ENCODE assay signal across 22 cellular contexts in genomic region chr11:125128450-125128849, GRCh38. TPM values are rescaled to one million over a fixed set of nuclear protein-coding genes. Genes with fewer than 3 reads are reported as not detected.
A peak's percentile ranks its signal among the peaks of the same experiment; 100 is the strongest.
DNase-seq lines count a peak whose midpoint lies in the region; ATAC-seq and TF ChIP-seq lines count a peak whose summit lies in the region.
"Had no signal": no experiment of that assay in that cellular context is flagged by ENCODE, and none has a peak within 500 bp of the region (broad histone marks: within the 10 kb centered on the region; RNA-seq: fewer than 3 reads in every experiment).

No MANE protein-coding gene starts in this region.

- H3K4me1 Mint-ChIP-seq in activated T-cell treated with anti-CD3 and anti-CD28 coated beads, Interleukin-2, amount 50 U/mL, for 72 hours (ENCODE audit: low read depth) = peaks cover 8% of the 10 kb centered on the region
- peaks cover 7% of the 10 kb centered on the region for H3K4me1 Mint-ChIP-seq in activated T-cell treated with anti-CD3 and anti-CD28 coated beads, Interleukin-2, amount 50 U/mL, for 24 hours (ENCODE audit: low read depth)

- intact Hi-C loops in left colon (cut with DNase I, micrococcal nuclease) = no loop called here

- H3K9me3 ChIP-seq in adipocyte (ENCODE audit: control insufficient read depth, low read length) = no peaks in the 10 kb centered on the region
- H3K9me3 ChIP-seq: lower lobe of right lung, prostate gland had no signal

- H3K4me3 ChIP-seq in adipocyte (ENCODE audit: low read length) (no peak overlapping the region), fibroblast of pulmonary artery (replicated peaks; ENCODE audit: low read depth, low read length) (no peak overlapping the region)
- H3K4me3 ChIP-seq: lower lobe of right lung, PC-9, prostate gland had no signal

- TF ChIP-seq CTCF in fibroblast of pulmonary artery (IDR thresholded peaks at IDR 0.05; ENCODE audit: low read length, missing control alignments) = no peak

- DNase-seq in activated T-cell treated with anti-CD3 and anti-CD28 coated beads, Interleukin-2, amount 50 U/mL, for 72 hours = no peak
- no peak for DNase-seq in activated T-cell treated with anti-CD3 and anti-CD28 coated beads, Interleukin-2, amount 50 U/mL, for 24 hours
- peak; percentile 66 for DNase-seq in adipocyte (ENCODE audit: low read depth)
- DNase-seq in fibroblast of pulmonary artery (ENCODE audit: low read depth) = peak; percentile 55
- peak; percentile 72 for DNase-seq in stromal cell of bone marrow (ENCODE audit: low read depth)
- no peak for DNase-seq in H4 (ENCODE audit: low spot score)
- DNase-seq in left colon = no peak
- DNase-seq: 8988T; activated CD4-positive, alpha-beta T cell treated with anti-CD3 and anti-CD28 coated beads, Interleukin-2, amount 50 U/mL, for 4 hours; activated T-cell treated with anti-CD3 and anti-CD28 coated beads, Interleukin-2, amount 50 U/mL, for 1 hour; GF-D8; lower lobe of right lung; naive thymus-derived CD4-positive, alpha-beta T cell; NCI-H2081; NCI-H69; PC-9 had no signal

- H3K27ac Mint-ChIP-seq in activated T-cell treated with anti-CD3 and anti-CD28 coated beads, Interleukin-2, amount 50 U/mL, for 72 hours = no peak overlapping the region
- H3K27ac Mint-ChIP-seq in activated T-cell treated with anti-CD3 and anti-CD28 coated beads, Interleukin-2, amount 50 U/mL, for 24 hours = no peak overlapping the region
- H3K27ac Mint-ChIP-seq: activated naive CD4-positive, alpha-beta T cell treated with anti-CD3 and anti-CD28 coated beads, Interleukin-2, amount 50 U/mL, for 72 hours; naive thymus-derived CD4-positive, alpha-beta T cell; stimulated activated naive CD8-positive, alpha-beta T cell treated with anti-CD3 and anti-CD28 coated beads, Interleukin-15, Interleukin-2, amounts not matched to agents 100 ng/mL and 50 ng/mL, for 24 hours had no signal

- peak; percentile 68 to 75 for ATAC-seq in activated T-cell treated with anti-CD3 and anti-CD28 coated beads, Interleukin-2, amount 50 U/mL, for 72 hours (replicated peaks in 1 of 2)
- ATAC-seq in GM21529 (IDR thresholded peaks at IDR 0.05; ENCODE audit: unreplicated experiment) = no peak
- no peak for ATAC-seq in left colon
- ATAC-seq: activated naive CD4-positive, alpha-beta T cell treated with anti-CD3 and anti-CD28 coated beads, Interleukin-2, amount 50 U/mL, for 72 hours; HCT116; lower lobe of right lung; naive thymus-derived CD4-positive, alpha-beta T cell had no signal

- H3K9ac ChIP-seq in adipocyte (ENCODE audit: low read length) = no peak overlapping the region

- H3K27me3 ChIP-seq in adipocyte (replicated peaks; ENCODE audit: control insufficient read depth, insufficient read depth, low read length) = peaks cover 2% of the 10 kb centered on the region

- no peak overlapping the region for H3K4me3 Mint-ChIP-seq in activated T-cell treated with anti-CD3 and anti-CD28 coated beads, Interleukin-2, amount 50 U/mL, for 72 hours
- H3K4me3 Mint-ChIP-seq in activated T-cell treated with anti-CD3 and anti-CD28 coated beads, Interleukin-2, amount 50 U/mL, for 24 hours = no peak overlapping the region
- H3K4me3 Mint-ChIP-seq: central memory CD8-positive, alpha-beta T cell; naive thymus-derived CD4-positive, alpha-beta T cell; stimulated activated naive CD8-positive, alpha-beta T cell treated with anti-CD3 and anti-CD28 coated beads, Interleukin-15, Interleukin-2, amounts not matched to agents 100 ng/mL and 50 ng/mL, for 24 hours had no signal

- no peaks in the 10 kb centered on the region for H3K9me3 Mint-ChIP-seq in activated T-cell treated with anti-CD3 and anti-CD28 coated beads, Interleukin-2, amount 50 U/mL, for 72 hours
- H3K9me3 Mint-ChIP-seq in activated T-cell treated with anti-CD3 and anti-CD28 coated beads, Interleukin-2, amount 50 U/mL, for 24 hours = no peaks in the 10 kb centered on the region
- H3K9me3 Mint-ChIP-seq: central memory CD8-positive, alpha-beta T cell; stimulated activated naive CD8-positive, alpha-beta T cell treated with anti-CD3 and anti-CD28 coated beads, Interleukin-15, Interleukin-2, amounts not matched to agents 100 ng/mL and 50 ng/mL, for 24 hours had no signal

- peaks cover 57% of the 10 kb centered on the region for H3K27me3 Mint-ChIP-seq in activated T-cell treated with anti-CD3 and anti-CD28 coated beads, Interleukin-2, amount 50 U/mL, for 72 hours (ENCODE audit: low read depth)
- H3K27me3 Mint-ChIP-seq in activated T-cell treated with anti-CD3 and anti-CD28 coated beads, Interleukin-2, amount 50 U/mL, for 24 hours = peaks cover 56% of the 10 kb centered on the region

- peaks cover 13% of the 10 kb centered on the region for H3K4me1 ChIP-seq in adipocyte (ENCODE audit: control insufficient read depth, insufficient read depth, low read length)
- H3K4me1 ChIP-seq: prostate gland had no signal

- no peaks in the 10 kb centered on the region for H3K36me3 ChIP-seq in adipocyte (ENCODE audit: control insufficient read depth, insufficient read depth, low read length, severe bottlenecking)
- H3K36me3 ChIP-seq: lower lobe of right lung, prostate gland had no signal

- peaks cover 0 to 1% of the 10 kb centered on the region in 2 donors for H3K36me3 Mint-ChIP-seq in activated T-cell treated with anti-CD3 and anti-CD28 coated beads, Interleukin-2, amount 50 U/mL, for 72 hours (ENCODE audit: insufficient read depth in 2 of 2)
- H3K36me3 Mint-ChIP-seq in activated T-cell treated with anti-CD3 and anti-CD28 coated beads, Interleukin-2, amount 50 U/mL, for 24 hours (ENCODE audit: low read depth) = no peaks in the 10 kb centered on the region
- H3K36me3 Mint-ChIP-seq: activated naive CD4-positive, alpha-beta T cell treated with anti-CD3 and anti-CD28 coated beads, Interleukin-2, amount 50 U/mL, for 72 hours had no signal

RNA-seq across cellular contexts. Expression of gene TMEM218, which starts 17.0 kb away (rescaled TPM):
- 10 to 100 TPM; 14.6 to 18.4 TPM for total RNA-seq in activated T-cell treated with anti-CD3 and anti-CD28 coated beads, Interleukin-2, amount 50 U/mL, for 72 hours
- total RNA-seq in H4 (2014; rRNA removed; shearing (Covaris generic)) = 34.3 and 38.1 TPM in 2 replicates
- total RNA-seq in left colon = 10 to 100 TPM; 11.3 to 13.3 TPM

RNA-seq across cellular contexts. Expression of gene PKNOX2, which starts 36.1 kb away (rescaled TPM):
- total RNA-seq in activated T-cell treated with anti-CD3 and anti-CD28 coated beads, Interleukin-2, amount 50 U/mL, for 72 hours = not detected
- total RNA-seq in H4 (2014; rRNA removed; shearing (Covaris generic)) = 0.04 and 0.10 TPM in 2 replicates
- total RNA-seq in left colon = 1 to 10 TPM in 1 of 2 donors, under 1 TPM in 1; 0.49 to 1.5 TPM
- total RNA-seq: naive thymus-derived CD4-positive, alpha-beta T cell; PC-9 had no signal

Comparison
In these comparisons a context has a peak if more than half of its experiments do, and no peak if none do; other contexts are left out.
1. ATAC-seq: peak in activated T-cell treated with anti-CD3 and anti-CD28 coated beads, Interleukin-2, amount 50 U/mL, for 72 hours (2 of 2); none in GM21529 (single experiment) and left colon (single experiment).
2. DNase-seq: peak in adipocyte (single experiment), fibroblast of pulmonary artery (single experiment) and stromal cell of bone marrow (single experiment); none in activated T-cell treated with anti-CD3 and anti-CD28 coated beads, Interleukin-2, amount 50 U/mL, for 72 hours (0 of 2), activated T-cell treated with anti-CD3 and anti-CD28 coated beads, Interleukin-2, amount 50 U/mL, for 24 hours (single experiment), H4 (single experiment) and left colon (0 of 2).